Comparison of ENCODE assay signal across 33 cellular contexts in genomic region chr5:162685302-162685701, GRCh38.
"Had no signal": no experiment of that assay in that cellular context is flagged by ENCODE, and none has a peak within 500 bp of the region (broad histone marks: within the 10 kb centered on the region; RNA-seq: fewer than 3 reads in every experiment).

No MANE protein-coding gene starts in this region.

- H3K4me1 ChIP-seq: ascending aorta had no signal

- DNase-seq: activated CD4-positive, alpha-beta memory T cell treated with anti-CD3 and anti-CD28 coated beads, Interleukin-2, amount 10 ng/mL, durations not matched to agents 7 days and 5 days; activated CD4-positive, alpha-beta T cell treated with anti-CD3 and anti-CD28 coated beads for 1 hour; activated CD4-positive, alpha-beta T cell treated with anti-CD3 and anti-CD28 coated beads for 36 hours; activated CD4-positive, alpha-beta T cell treated with anti-CD3 and anti-CD28 coated beads for 48 hours; activated CD4-positive, alpha-beta T cell treated with anti-CD3 and anti-CD28 coated beads, Interleukin-2, amount 10 ng/mL, durations not matched to agents 7 days and 5 days; activated CD4-positive, alpha-beta T cell treated with anti-CD3 and anti-CD28 coated beads, Interleukin-2, amount 50 U/mL, for 48 hours; activated CD4-positive, CD25-positive, alpha-beta regulatory T cell; activated CD8-positive, alpha-beta memory T cell treated with anti-CD3 and anti-CD28 coated beads for 24 hours; activated CD8-positive, alpha-beta memory T cell treated with anti-CD3 and anti-CD28 coated beads, Interleukin-2, amount 10 ng/mL, durations not matched to agents 7 days and 5 days; activated CD8-positive, alpha-beta memory T cell treated with anti-CD3 and anti-CD28 coated beads, Interleukin-2, amount 50 U/mL, for 48 hours; activated CD8-positive, alpha-beta T cell treated with anti-CD3 and anti-CD28 coated beads, Interleukin-2, amount 10 ng/mL, durations not matched to agents 7 days and 5 days; activated effector memory CD4-positive, alpha-beta T cell treated with Interleukin-2 at 50 U/mL for 16 hours; activated gamma-delta T cell; activated naive CD4-positive, alpha-beta T cell treated with anti-CD3 and anti-CD28 coated beads, Interleukin-2, amount 10 ng/mL, durations not matched to agents 7 days and 5 days; activated naive CD4-positive, alpha-beta T cell treated with Interleukin-2 at 50 U/mL for 16 hours; activated naive CD8-positive, alpha-beta T cell treated with anti-CD3 and anti-CD28 coated beads, Interleukin-2, amount 10 ng/mL, durations not matched to agents 7 days and 5 days; activated naive CD8-positive, alpha-beta T cell treated with anti-CD3 and anti-CD28 coated beads, Interleukin-2, amount 50 U/mL, for 24 hours; activated T-cell treated with anti-CD3 and anti-CD28 coated beads, Interleukin-2, amount 50 U/mL, for 24 hours; activated T-cell treated with anti-CD3 and anti-CD28 coated beads, Interleukin-2, amount 50 U/mL, for 48 hours; amygdala; anterior cingulate cortex; caudate nucleus; cerebellar nuclear complex; T-helper 1 cell; T-helper 2 cell; T-helper 9 cell; WERI-Rb-1 had no signal

- H3K4me3 ChIP-seq: ascending aorta, cardiac muscle cell had no signal

- FAIRE-seq: bronchial epithelial cell, TTC549 had no signal

- H3K9me3 ChIP-seq: ascending aorta had no signal

- H3K36me3 ChIP-seq: ascending aorta, cardiac muscle cell, WERI-Rb-1 had no signal

- H3K27ac ChIP-seq: ascending aorta, cardiac muscle cell, WERI-Rb-1 had no signal

- ATAC-seq: activated CD4-positive, alpha-beta T cell treated with anti-CD3 and anti-CD28 coated beads for 36 hours; activated CD4-positive, CD25-positive, alpha-beta regulatory T cell treated with anti-CD3 and anti-CD28 coated beads, Interleukin-2, amount 50 U/mL, for 24 hours; activated CD8-positive, alpha-beta memory T cell treated with anti-CD3 and anti-CD28 coated beads, Interleukin-2, amount 10 ng/mL, durations not matched to agents 7 days and 5 days; activated CD8-positive, alpha-beta T cell treated with anti-CD3 and anti-CD28 coated beads, Interleukin-2, amount 10 ng/mL, durations not matched to agents 7 days and 5 days; activated naive CD8-positive, alpha-beta T cell treated with anti-CD3 and anti-CD28 coated beads, Interleukin-2, amount 50 U/mL, for 24 hours; WTC11 had no signal

- H3K27me3 ChIP-seq: ascending aorta, cardiac muscle cell had no signal
